ENCODE assay signal across 28 cellular contexts in the genomic region with DNA sequence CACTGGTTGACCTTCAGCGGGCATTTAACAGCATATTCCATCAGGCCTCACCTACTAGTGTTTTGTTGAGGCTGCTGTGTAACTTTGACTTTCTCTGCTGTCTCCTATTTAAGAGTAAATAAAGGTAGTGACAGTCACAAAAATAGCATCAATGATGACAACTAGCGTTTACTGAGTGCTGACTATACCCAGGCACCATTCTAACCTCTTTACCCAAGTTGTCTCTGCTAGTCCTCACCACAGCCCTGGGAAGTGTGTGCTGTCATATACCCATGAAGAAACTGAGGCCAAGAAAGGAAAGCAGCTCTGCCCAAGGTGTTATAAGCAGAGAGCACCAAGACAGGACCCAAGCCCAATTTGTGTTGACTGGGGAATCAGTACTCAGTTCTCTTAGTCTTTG.
"Had no signal": no experiment of that assay in that cellular context is flagged by ENCODE, and none has a peak within 500 bp of the region (broad histone marks: within the 10 kb centered on the region; RNA-seq: fewer than 3 reads in every experiment).

No MANE protein-coding gene starts in this region.

- DNase-seq: stimulated activated CD4-positive, alpha-beta T cell treated with anti-CD3 and anti-CD28 coated beads, Interleukin-2, amount 100 ng/mL, for 48 hours; stimulated activated CD4-positive, alpha-beta T cell treated with anti-CD3 and anti-CD28 coated beads, Interleukin-4, amount 100 ng/mL, for 1 hour; stimulated activated CD4-positive, alpha-beta T cell treated with anti-CD3 and anti-CD28 coated beads, Interleukin-4, amount 100 ng/mL, for 24 hours; stimulated activated CD4-positive, alpha-beta T cell treated with anti-CD3 and anti-CD28 coated beads, Interleukin-4, amount 100 ng/mL, for 4 hours; stimulated activated CD8-positive, alpha-beta memory T cell treated with anti-CD3 and anti-CD28 coated beads, Interleukin-4, amount 100 ng/mL, for 48 hours; stimulated activated naive B cell treated with anti-CD40 and anti-IgM and Interleukin-4, amounts not matched to agents 10 μg/mL and 1 μg/mL and 100 μg/mL, for 72 hours; stimulated activated naive CD4-positive, alpha-beta T cell; stimulated activated naive CD4-positive, alpha-beta T cell treated with Interleukin-2 at 50 U/mL for 16 hours; stimulated activated naive CD8-positive, alpha-beta T cell treated with anti-CD3 and anti-CD28 coated beads, Interleukin-15, amount 100 ng/mL, for 72 hours; stimulated activated naive CD8-positive, alpha-beta T cell treated with anti-CD3 and anti-CD28 coated beads, Interleukin-15, Interleukin-2, amounts not matched to agents 100 U/mL and 50 U/mL, for 24 hours; stomach; substantia nigra; testis; thyroid gland; tibial artery; transverse colon; trophoblast cell; upper lobe of left lung; upper lobe of right lung; uterus had no signal

- H3K4me1 Mint-ChIP-seq: stimulated activated effector memory CD8-positive, alpha-beta T cell treated with anti-CD3 and anti-CD28 coated beads, Interleukin-12 subunit alpha, Interleukin-12 subunit beta, amount 100 ng/mL, for 72 hours; stimulated activated memory B cell treated with anti-CD40 and anti-IgM and Interleukin-4, amounts not matched to agents 10 μg/mL and 1 μg/mL and 100 μg/mL, for 72 hours; stimulated activated naive CD8-positive, alpha-beta T cell treated with anti-CD3 and anti-CD28 coated beads, Interleukin-15, amount 100 ng/mL, for 72 hours had no signal

- H3K27me3 Mint-ChIP-seq: stimulated activated naive B cell treated with anti-CD40 and anti-IgM and Interleukin-4, amounts not matched to agents 10 μg/mL and 1 μg/mL and 100 μg/mL, for 72 hours; type B pancreatic cell had no signal

- H3K9me3 Mint-ChIP-seq: stimulated activated naive CD8-positive, alpha-beta T cell treated with anti-CD3 and anti-CD28 coated beads, Interleukin-15, Interleukin-2, amounts not matched to agents 100 ng/mL and 50 ng/mL, for 24 hours had no signal

- H3K4me1 ChIP-seq: suprapubic skin, testis, uterus had no signal

- H3K4me3 ChIP-seq: stomach, suprapubic skin, testis, thoracic aorta, thyroid gland, tibial artery, tibial nerve, transverse colon, upper lobe of left lung, upper lobe of right lung, uterus, vagina had no signal

- H3K27ac ChIP-seq: stomach, suprapubic skin, testis, tibial artery, tibial nerve, transverse colon, upper lobe of left lung, upper lobe of right lung, uterus, vagina had no signal

- H3K27me3 ChIP-seq: stomach, suprapubic skin, testis, thyroid gland, tibial artery, tibial nerve, transverse colon, upper lobe of left lung, upper lobe of right lung, uterus, vagina had no signal

- H3K36me3 Mint-ChIP-seq: stimulated activated effector memory CD8-positive, alpha-beta T cell treated with anti-CD3 and anti-CD28 coated beads, Interleukin-12 subunit alpha, Interleukin-12 subunit beta, amount 100 ng/mL, for 72 hours; stimulated activated memory B cell treated with anti-CD40 and anti-IgM and Interleukin-4, amounts not matched to agents 10 μg/mL and 1 μg/mL and 100 μg/mL, for 72 hours; stimulated activated naive B cell treated with anti-CD40 and anti-IgM and Interleukin-4, amounts not matched to agents 10 μg/mL and 1 μg/mL and 100 μg/mL, for 72 hours had no signal

- ATAC-seq: stimulated activated effector memory CD8-positive, alpha-beta T cell treated with anti-CD3 and anti-CD28 coated beads, Interleukin-12 subunit alpha, Interleukin-12 subunit beta, amount 100 ng/mL, for 72 hours; stimulated activated naive B cell treated with anti-CD40 and anti-IgM and Interleukin-4, amounts not matched to agents 10 μg/mL and 1 μg/mL and 100 μg/mL, for 72 hours; stimulated activated naive CD8-positive, alpha-beta T cell treated with anti-CD3 and anti-CD28 coated beads, Interleukin-15, amount 100 ng/mL, for 72 hours; stimulated activated naive CD8-positive, alpha-beta T cell treated with anti-CD3 and anti-CD28 coated beads, Interleukin-15, Interleukin-2, amounts not matched to agents 100 U/mL and 50 U/mL, for 24 hours had no signal

- H3K36me3 ChIP-seq: stomach, suprapubic skin, thoracic aorta, thyroid gland, tibial nerve, transverse colon, upper lobe of left lung, upper lobe of right lung, uterus, vagina had no signal

- H3K27ac Mint-ChIP-seq: stimulated activated effector memory CD8-positive, alpha-beta T cell treated with anti-CD3 and anti-CD28 coated beads, Interleukin-12 subunit alpha, Interleukin-12 subunit beta, amount 100 ng/mL, for 72 hours; stimulated activated memory B cell treated with anti-CD40 and anti-IgM and Interleukin-4, amounts not matched to agents 10 μg/mL and 1 μg/mL and 100 μg/mL, for 72 hours; stimulated activated naive B cell treated with anti-CD40 and anti-IgM and Interleukin-4, amounts not matched to agents 10 μg/mL and 1 μg/mL and 100 μg/mL, for 72 hours; stimulated activated naive CD8-positive, alpha-beta T cell treated with anti-CD3 and anti-CD28 coated beads, Interleukin-15, amount 100 ng/mL, for 72 hours; stimulated activated naive CD8-positive, alpha-beta T cell treated with anti-CD3 and anti-CD28 coated beads, Interleukin-15, Interleukin-2, amounts not matched to agents 100 ng/mL and 50 ng/mL, for 24 hours; type B pancreatic cell had no signal

- H3K9me3 ChIP-seq: suprapubic skin, testis, thoracic aorta, thyroid gland, transverse colon, upper lobe of left lung, upper lobe of right lung, uterus, vagina had no signal

- H3K4me3 Mint-ChIP-seq: stimulated activated effector memory CD8-positive, alpha-beta T cell treated with anti-CD3 and anti-CD28 coated beads, Interleukin-12 subunit alpha, Interleukin-12 subunit beta, amount 100 ng/mL, for 72 hours; stimulated activated memory B cell treated with anti-CD40 and anti-IgM and Interleukin-4, amounts not matched to agents 10 μg/mL and 1 μg/mL and 100 μg/mL, for 72 hours; stimulated activated naive B cell treated with anti-CD40 and anti-IgM and Interleukin-4, amounts not matched to agents 10 μg/mL and 1 μg/mL and 100 μg/mL, for 72 hours; stimulated activated naive CD8-positive, alpha-beta T cell treated with anti-CD3 and anti-CD28 coated beads, Interleukin-15, amount 100 ng/mL, for 72 hours; stimulated activated naive CD8-positive, alpha-beta T cell treated with anti-CD3 and anti-CD28 coated beads, Interleukin-15, Interleukin-2, amounts not matched to agents 100 ng/mL and 50 ng/mL, for 24 hours; type B pancreatic cell had no signal
